11 cellular contexts compared by ENCODE assay signal in the genomic region with DNA sequence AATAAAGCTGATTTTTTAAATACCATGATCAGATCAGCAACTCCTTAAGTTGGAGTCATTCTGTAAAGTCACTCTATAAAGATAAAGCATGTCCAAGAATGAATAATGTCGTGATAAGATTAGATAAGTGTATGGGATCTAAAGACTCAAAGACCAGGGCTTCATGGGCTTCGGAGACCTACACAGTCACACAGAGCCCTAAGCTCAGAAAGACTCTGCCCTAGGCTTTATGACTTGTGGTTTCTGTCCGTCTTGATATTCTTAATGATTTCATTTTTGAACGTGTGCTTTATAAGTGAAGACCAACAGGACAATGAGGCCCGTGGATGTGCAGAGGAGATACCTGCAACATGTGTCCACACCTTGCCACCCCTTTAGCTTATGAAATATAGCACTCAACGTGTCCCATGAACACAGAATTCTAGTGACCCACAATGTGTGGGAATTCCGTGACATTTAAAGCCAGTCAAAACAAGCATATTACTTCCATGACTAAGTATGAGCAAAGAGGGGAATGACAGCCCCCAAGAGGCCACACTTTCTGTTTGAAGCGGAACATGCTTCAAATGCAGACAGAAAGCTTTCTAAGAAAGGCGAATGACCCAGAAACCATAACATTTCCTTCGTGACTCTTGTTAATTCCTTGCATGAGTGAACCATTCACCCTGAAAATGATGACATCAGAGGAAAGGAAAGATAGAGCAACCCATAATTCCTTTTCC.
A peak's percentile ranks its signal among the peaks of the same experiment; 100 is the strongest.
DNase-seq lines count a peak whose midpoint lies in the region; FAIRE-seq and TF ChIP-seq lines count a peak whose summit lies in the region.
"Had no signal": no experiment of that assay in that cellular context is flagged by ENCODE, and none has a peak within 500 bp of the region (broad histone marks: within the 10 kb centered on the region; RNA-seq: fewer than 3 reads in every experiment).

No MANE protein-coding gene starts in this region.

- H3K9ac ChIP-seq in endothelial cell of umbilical vein (replicated peaks; ENCODE audit: extremely low read depth, insufficient read depth, low read length), result no peak overlapping the region
- H3K9ac ChIP-seq in smooth muscle cell (ENCODE audit: low read depth), result peak overlapping the region; percentile 70

- TF ChIP-seq EP300 in ovary (IDR thresholded peaks at IDR 0.05), result no peak

- H3K79me2 ChIP-seq in endothelial cell of umbilical vein (ENCODE audit: control insufficient read depth, insufficient read depth, low read length) (no peaks in the 10 kb centered on the region), smooth muscle cell (ENCODE audit: low read depth) (no peaks in the 10 kb centered on the region)

- peak; percentile 62 for FAIRE-seq in GM19239 (lab: Jason Lieb, UNC)
- peak; percentile 93 for FAIRE-seq in endothelial cell of umbilical vein (lab: Jason Lieb, UNC)

- H3K9me3 ChIP-seq in endothelial cell of umbilical vein (replicated peaks; ENCODE audit: control insufficient read depth, insufficient read depth, low read length), result no peaks in the 10 kb centered on the region
- no peaks in the 10 kb centered on the region for H3K9me3 ChIP-seq in smooth muscle cell (replicated peaks; ENCODE audit: low read depth)
- H3K9me3 ChIP-seq in ovary, result no peaks in the 10 kb centered on the region
- H3K9me3 ChIP-seq: Peyer's patch had no signal

- TF ChIP-seq POLR2A in endothelial cell of umbilical vein (IDR thresholded peaks at IDR 0.05; ENCODE audit: low read depth, low read length) (no peak), ovary (IDR thresholded peaks at IDR 0.05) (no peak)

- H3K27ac ChIP-seq in endothelial cell of umbilical vein (ENCODE audit: insufficient read depth, low read depth, low read length) (no peak overlapping the region), smooth muscle cell (ENCODE audit: low read depth) (peak overlapping the region; percentile 93), ovary (no peak overlapping the region)
- H3K27ac ChIP-seq: dorsolateral prefrontal cortex, Peyer's patch had no signal

- intact Hi-C loops in endothelial cell of umbilical vein (cut with micrococcal nuclease) (loop anchor here (5.0 kb wide), 1 partner anchor 39 kb away; no protein-coding TSS in a partner anchor), ovary (cut with DNase I) (no loop called here)

- peaks cover 10% of the 10 kb centered on the region for H3F3A ChIP-seq in smooth muscle cell (ENCODE audit: low read depth)

- DNase-seq in GM19239 (ENCODE audit: insufficient read length, low spot score), result no peak
- DNase-seq in RPMI7951 (ENCODE audit: low read depth), result peak; percentile 49
- peak; percentile 91 for DNase-seq in endothelial cell of umbilical vein (ENCODE audit: low read depth, low spot score)
- DNase-seq in smooth muscle cell (lab: John Stamatoyannopoulos, UW; ENCODE audit: unreplicated experiment), result no peak
- DNase-seq in SW480 (ENCODE audit: low spot score), result no peak
- no peak for DNase-seq in ovary
- no peak for DNase-seq in mesenteric fat pad (ENCODE audit: low spot score)
- DNase-seq: dorsolateral prefrontal cortex, HCEC 1CT, NCI-H187, Peyer's patch had no signal

- dilution Hi-C loops in endothelial cell of umbilical vein (cut with MboI; ENCODE audit: extremely low pct_ligation_motif_present, low sequenced_read_pairs), result no loop called here

- H2AFZ ChIP-seq in endothelial cell of umbilical vein (ENCODE audit: low read depth, low read length) (peak overlapping the region; percentile 0), smooth muscle cell (ENCODE audit: low read depth) (peak overlapping the region; percentile 6)

- POLR2A ChIA-PET in endothelial cell of umbilical vein (lab: Charles Lee), result no interaction called here

- WGBS in smooth muscle cell (ENCODE audit: low lambda C conversion rate), result 16% methylated on average over 10 of the region's 10 CpGs
- WGBS in ovary, 3 donors, result 69 to 70% (median 69%) methylated on average over 10 of the region's 10 CpGs

- H3K4me1 ChIP-seq in endothelial cell of umbilical vein (ENCODE audit: control insufficient read depth, extremely low read depth, insufficient read depth, low read length), result peaks cover 9% of the 10 kb centered on the region
- no peaks in the 10 kb centered on the region for H3K4me1 ChIP-seq in smooth muscle cell (ENCODE audit: low read depth)
- no peaks in the 10 kb centered on the region for H3K4me1 ChIP-seq in ovary (ENCODE audit: insufficient read depth)
- H3K4me1 ChIP-seq: Peyer's patch had no signal

- TF ChIP-seq CTCF in endothelial cell of umbilical vein (IDR thresholded peaks at IDR 0.05; ENCODE audit: extremely low read depth in 1 of 2, insufficient read depth in 1 of 2, low read depth in 1 of 2, low read length in 2 of 2), result no peak
- no peak for TF ChIP-seq CTCF in smooth muscle cell (IDR thresholded peaks at IDR 0.05; ENCODE audit: borderline replicate concordance, insufficient read depth, poor library complexity, severe bottlenecking)
- TF ChIP-seq CTCF in ovary (IDR thresholded peaks at IDR 0.05), result no peak

- H3K4me2 ChIP-seq in endothelial cell of umbilical vein (ENCODE audit: insufficient read depth, low read length), result peak overlapping the region; percentile 41
- peak overlapping the region; percentile 77 for H3K4me2 ChIP-seq in smooth muscle cell

- CTCF ChIA-PET in endothelial cell of umbilical vein (lab: Charles Lee), result interaction anchor here (0.7 to 1.4 kb wide), 5 partner anchors 21 to 427 kb away, joined by 3 to 4 read pairs (median 3); partner anchors contain the start of gene FNDC3A

- H3K9me1 ChIP-seq in endothelial cell of umbilical vein (replicated peaks; ENCODE audit: control insufficient read depth, extremely low read depth, insufficient read depth, low read length), result no peaks in the 10 kb centered on the region

- H3K4me3 ChIP-seq in endothelial cell of umbilical vein (replicated peaks in 1 of 3; ENCODE audit: insufficient read depth in 1 of 3, low read depth in 1 of 3, low read length in 3 of 3) (no peak overlapping the region), smooth muscle cell (peak overlapping the region; percentile 30), ovary (no peak overlapping the region)
- H3K4me3 ChIP-seq: dorsolateral prefrontal cortex, Peyer's patch had no signal

- H3K36me3 ChIP-seq in endothelial cell of umbilical vein (ENCODE audit: control insufficient read depth in 2 of 2, extremely low read depth in 1 of 2, insufficient read depth in 2 of 2, low read length in 2 of 2), result no peaks in the 10 kb centered on the region
- H3K36me3 ChIP-seq in smooth muscle cell (ENCODE audit: low read depth), result no peaks in the 10 kb centered on the region
- no peaks in the 10 kb centered on the region for H3K36me3 ChIP-seq in ovary
- H3K36me3 ChIP-seq: Peyer's patch had no signal

- H4K20me1 ChIP-seq in endothelial cell of umbilical vein (replicated peaks; ENCODE audit: control insufficient read depth, extremely low read depth, insufficient read depth, low read length), result no peaks in the 10 kb centered on the region
- no peaks in the 10 kb centered on the region for H4K20me1 ChIP-seq in smooth muscle cell (ENCODE audit: low read depth)

- no peaks in the 10 kb centered on the region for H3K27me3 ChIP-seq in endothelial cell of umbilical vein (ENCODE audit: control insufficient read depth in 2 of 2, insufficient read depth in 2 of 2, low read length in 2 of 2)
- H3K27me3 ChIP-seq in smooth muscle cell (ENCODE audit: low read depth), result no peaks in the 10 kb centered on the region
- no peaks in the 10 kb centered on the region for H3K27me3 ChIP-seq in ovary
- H3K27me3 ChIP-seq: dorsolateral prefrontal cortex, Peyer's patch had no signal

- no TSS peak for BruUV-seq in endothelial cell of umbilical vein (replicated peaks; lab: Mats Ljungman, UMichigan)

TF ChIP-seq in endothelial cell of umbilical vein, 7 proteins besides CTCF, POLR2A, EP300 and RAD21:
- TF ChIP-seq POLR2AphosphoS5 (IDR thresholded peaks at IDR 0.05; ENCODE audit: insufficient read depth, low read depth, low read length) (peak; percentile 72), EZH2 (IDR thresholded peaks at IDR 0.05; ENCODE audit: borderline replicate concordance, low read depth, low read length, severe bottlenecking) (no peak), JUN (IDR thresholded peaks at IDR 0.05; ENCODE audit: borderline replicate concordance, insufficient read depth, insufficient read length, low read depth) (peak; percentile 28)

Comparison
In these comparisons a context has a peak if more than half of its experiments do, and no peak if none do; other contexts are left out.
1. DNase-seq: peak in RPMI7951 (single experiment) and endothelial cell of umbilical vein (single experiment); none in GM19239 (single experiment), smooth muscle cell (single experiment), SW480 (single experiment), ovary (0 of 5) and mesenteric fat pad (single experiment).